13 cellular contexts compared by ENCODE assay signal in the genomic region with DNA sequence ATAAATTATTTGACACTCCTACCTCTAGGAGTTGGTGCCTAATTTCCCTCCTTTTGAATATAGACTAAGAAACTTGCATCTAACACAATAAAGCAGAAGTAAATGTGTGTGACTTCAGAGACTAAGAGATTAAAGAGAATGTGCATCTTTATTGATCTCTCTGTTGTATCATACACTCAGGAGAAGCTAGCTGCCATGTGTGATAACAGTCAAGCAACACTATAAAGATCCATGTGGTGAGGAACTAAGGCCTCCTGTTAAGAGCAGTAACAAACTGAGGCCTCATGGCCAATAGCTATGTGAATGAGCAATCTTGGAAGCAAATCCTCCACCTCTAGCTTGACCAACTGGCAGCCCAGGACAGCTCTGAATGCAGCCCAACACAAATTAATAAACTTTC. TPM values are rescaled to one million over a fixed set of nuclear protein-coding genes. Genes with fewer than 3 reads are reported as not detected.
DNase-seq lines count a peak whose midpoint lies in the region; ATAC-seq, FAIRE-seq and TF ChIP-seq lines count a peak whose summit lies in the region.
"Had no signal": no experiment of that assay in that cellular context is flagged by ENCODE, and none has a peak within 500 bp of the region (broad histone marks: within the 10 kb centered on the region; RNA-seq: fewer than 3 reads in every experiment).

No MANE protein-coding gene starts in this region.

- CTCF ChIA-PET in CD8-positive, alpha-beta T cell (lab: Charles Lee): no interaction called here
- CTCF ChIA-PET in H1 (lab: Charles Lee; ENCODE audit: partially characterized antibody): interaction anchor here (0.9 kb wide), 1 partner anchor 517 kb away, joined by 3 read pairs; no protein-coding TSS in a partner anchor

- H3K4me1 Mint-ChIP-seq in CD8-positive, alpha-beta T cell (ENCODE audit: low read depth): peaks cover 42% of the 10 kb centered on the region
- peaks cover 64% of the 10 kb centered on the region for H3K4me1 Mint-ChIP-seq in HFFc6 (ENCODE audit: low read depth)

- H3K18ac ChIP-seq in H1 (ENCODE audit: extremely low read depth, low read length): no peak overlapping the region

- peaks cover 3% of the 10 kb centered on the region for H3K27me3 Mint-ChIP-seq in CD8-positive, alpha-beta T cell (ENCODE audit: low read depth)
- H3K27me3 Mint-ChIP-seq in HFFc6 (ENCODE audit: insufficient read depth): 0 out of 2 replicates have a peak, but pooled peaks cover 2% of the 10 kb centered on the region

- no peak overlapping the region for H4K8ac ChIP-seq in H1 (ENCODE audit: extremely low read depth, insufficient read depth, low read length)

- TF ChIP-seq CTCF in CD8-positive, alpha-beta T cell (IDR thresholded peaks at IDR 0.05): no peak
- TF ChIP-seq CTCF in NB4 (IDR thresholded peaks at IDR 0.05; ENCODE audit: low read depth, low read length): no peak
- TF ChIP-seq CTCF in H1 (IDR thresholded peaks at IDR 0.05; ENCODE audit: control extremely low read depth in 1 of 3, insufficient read depth in 1 of 3, low read depth in 1 of 3, low read length in 3 of 3): no peak
- TF ChIP-seq CTCF in HFFc6 (IDR thresholded peaks at IDR 0.05): no peak

- H3K4me3 Mint-ChIP-seq in CD8-positive, alpha-beta T cell: no peak overlapping the region
- no peak overlapping the region for H3K4me3 Mint-ChIP-seq in HFFc6
- H3K4me3 Mint-ChIP-seq: activated naive CD4-positive, alpha-beta T cell treated with anti-CD3 and anti-CD28 coated beads, Interleukin-2, amount 10 ng/mL, durations not matched to agents 7 days and 5 days had no signal

- no peak overlapping the region for H3K4ac ChIP-seq in H1 (replicated peaks; ENCODE audit: insufficient read length, low read depth, low read length)

- H2AK5ac ChIP-seq in H1 (ENCODE audit: low read depth, low read length): no peak overlapping the region

- H3K4me3 ChIP-seq in CD8-positive, alpha-beta T cell (ENCODE audit: low read depth, low read length): no peak overlapping the region
- H3K4me3 ChIP-seq in NB4 (ENCODE audit: low read depth, low read length) (peak overlapping the region; percentile 95), H1 (ENCODE audit: extremely low read depth in 1 of 4, insufficient read depth in 2 of 4, low read depth in 3 of 4, low read length in 4 of 4) (peak overlapping the region in 1 of 4 experiments; percentile 95; a peak in 2 of 8 replicates)
- H3K4me3 ChIP-seq: vagina had no signal

- H3K23me2 ChIP-seq in H1 (ENCODE audit: low read depth, low read length): peaks cover 3% of the 10 kb centered on the region

- H3K36me3 ChIP-seq in CD8-positive, alpha-beta T cell (ENCODE audit: insufficient read depth, low read length): no peaks in the 10 kb centered on the region
- H3K36me3 ChIP-seq in H1 (ENCODE audit: control insufficient read depth in 2 of 4, insufficient read depth in 4 of 4, low read length in 3 of 4): no peaks in the 10 kb centered on the region
- H3K36me3 ChIP-seq: vagina had no signal

- no peak for FAIRE-seq in H1 (lab: Jason Lieb, UNC)

- H3K79me1 ChIP-seq in H1 (ENCODE audit: low read depth, low read length): no peaks in the 10 kb centered on the region

- peaks cover 32 to 81% of the 10 kb centered on the region in 2 experiments for H3K79me2 ChIP-seq in H1 (ENCODE audit: control insufficient read depth in 1 of 2, insufficient read depth in 2 of 2, low read length in 2 of 2)

- no peak overlapping the region for H3K27ac ChIP-seq in CD8-positive, alpha-beta T cell (ENCODE audit: low read depth, low read length)
- H3K27ac ChIP-seq in H1 (ENCODE audit: low read depth, low read length): no peak overlapping the region
- H3K27ac ChIP-seq: C4-2B, vagina had no signal

- H4K20me1 ChIP-seq in H1 (replicated peaks in 1 of 2; ENCODE audit: control insufficient read depth in 1 of 2, insufficient read depth in 2 of 2, low read length in 2 of 2): peaks cover 0 to 2% of the 10 kb centered on the region in 2 experiments

- H2AFZ ChIP-seq in H1 (ENCODE audit: low read length): no peak overlapping the region

- TF ChIP-seq RAD21 in H1 (IDR thresholded peaks at IDR 0.05 in 1 of 2, conservative IDR thresholded peaks at IDR 0.05 in 1 of 2; ENCODE audit: low read depth in 2 of 2, low read length in 2 of 2): no peak

- TF ChIP-seq EP300 in H1 (IDR thresholded peaks at IDR 0.05; ENCODE audit: borderline replicate concordance in 1 of 2, low read depth in 2 of 2, low read length in 2 of 2): no peak

- H3K23ac ChIP-seq in H1 (ENCODE audit: insufficient read length): no peak overlapping the region

- no peak for DNase-seq in CD8-positive, alpha-beta T cell
- DNase-seq in NB4 (ENCODE audit: low read depth) (peak; percentile 60), H1 (ENCODE audit: low read depth in 1 of 2, low spot score in 2 of 2) (no peak), HFFc6 (no peak), NCI-H1417 (lab: John Stamatoyannopoulos, UW) (no peak)
- DNase-seq: activated CD4-positive, alpha-beta T cell treated with anti-CD3 and anti-CD28 coated beads, Interleukin-2, amount 50 U/mL, for 4 hours; activated naive CD4-positive, alpha-beta T cell treated with anti-CD3 and anti-CD28 coated beads, Interleukin-2, amount 10 ng/mL, durations not matched to agents 7 days and 5 days; kidney had no signal

- H3K4me2 ChIP-seq in H1 (ENCODE audit: insufficient read depth in 1 of 2, low read depth in 2 of 2, low read length in 2 of 2): peak overlapping the region; percentile 74 to 83; a peak in 2 of 4 replicates

- no peaks in the 10 kb centered on the region for H3K27me3 ChIP-seq in CD8-positive, alpha-beta T cell (ENCODE audit: insufficient read depth, low read length)
- no peaks in the 10 kb centered on the region for H3K27me3 ChIP-seq in H1 (replicated peaks in 1 of 4; ENCODE audit: control insufficient read depth in 3 of 4, extremely low read depth in 1 of 4, insufficient read depth in 3 of 4, low read length in 3 of 4)
- H3K27me3 ChIP-seq: vagina had no signal

- ATAC-seq in CD8-positive, alpha-beta T cell: no peak
- ATAC-seq in GM18868 (IDR thresholded peaks at IDR 0.05; ENCODE audit: unreplicated experiment) (peak; percentile 25), HG02852 (IDR thresholded peaks at IDR 0.05; ENCODE audit: unreplicated experiment) (no peak), GM21367 (IDR thresholded peaks at IDR 0.05; ENCODE audit: unreplicated experiment) (no peak)

- H3K9me3 ChIP-seq in CD8-positive, alpha-beta T cell (ENCODE audit: low read length): no peaks in the 10 kb centered on the region
- no peaks in the 10 kb centered on the region for H3K9me3 ChIP-seq in H1 (ENCODE audit: insufficient read depth in 2 of 2, low read depth in 1 of 2, low read length in 1 of 2)
- H3K9me3 ChIP-seq: vagina had no signal

- H3K14ac ChIP-seq in H1 (ENCODE audit: insufficient read length): no peak overlapping the region

- no peak for TF ChIP-seq POLR2A in NB4 (IDR thresholded peaks at IDR 0.05; ENCODE audit: extremely low read depth, insufficient read length)
- TF ChIP-seq POLR2A in H1 (IDR thresholded peaks at IDR 0.05; ENCODE audit: control extremely low read depth in 1 of 2, low read depth in 2 of 2, low read length in 2 of 2): no peak

- H3K4me1 ChIP-seq in CD8-positive, alpha-beta T cell (ENCODE audit: insufficient read depth, low read length): peaks cover 6% of the 10 kb centered on the region
- H3K4me1 ChIP-seq in H1 (replicated peaks in 1 of 4; ENCODE audit: control insufficient read depth in 3 of 4, insufficient read depth in 4 of 4, low read length in 3 of 4): peaks cover 0 to 24% (median 13%) of the 10 kb centered on the region in 4 experiments; a peak in 5 of 7 replicates

- POLR2A ChIA-PET in CD8-positive, alpha-beta T cell (lab: Charles Lee): no interaction called here
- POLR2A ChIA-PET in H1 (lab: Charles Lee; ENCODE audit: partially characterized antibody): interaction anchor here (0.9 to 1.1 kb wide), 2 partner anchors 9 to 190 kb away, joined by 4 read pairs; no protein-coding TSS in a partner anchor

- no peak overlapping the region for H4K91ac ChIP-seq in H1 (replicated peaks; ENCODE audit: insufficient read length, low read length)

- H2BK120ac ChIP-seq in H1 (replicated peaks; ENCODE audit: low read depth, low read length): no peak overlapping the region

- H3K9ac ChIP-seq in H1 (replicated peaks in 1 of 4; ENCODE audit: extremely low read depth in 1 of 4, low read depth in 3 of 4, low read length in 3 of 4): no peak overlapping the region

- peaks cover 9% of the 10 kb centered on the region for H3K36me3 Mint-ChIP-seq in CD8-positive, alpha-beta T cell
- peaks cover 10% of the 10 kb centered on the region for H3K36me3 Mint-ChIP-seq in HFFc6 (ENCODE audit: low read depth)

- H2BK5ac ChIP-seq in H1 (ENCODE audit: low read depth, low read length): no peak overlapping the region

- no peak overlapping the region for H4K5ac ChIP-seq in H1 (ENCODE audit: insufficient read length, low read depth, low read length)

- H3K9me3 Mint-ChIP-seq in CD8-positive, alpha-beta T cell: no peaks in the 10 kb centered on the region
- H3K9me3 Mint-ChIP-seq in HFFc6: no peaks in the 10 kb centered on the region
- H3K9me3 Mint-ChIP-seq: activated naive CD4-positive, alpha-beta T cell treated with anti-CD3 and anti-CD28 coated beads, Interleukin-2, amount 10 ng/mL, durations not matched to agents 7 days and 5 days had no signal

- no peak overlapping the region for H3K56ac ChIP-seq in H1 (replicated peaks; ENCODE audit: insufficient read length, low read depth, low read length)

- H3K27ac Mint-ChIP-seq in CD8-positive, alpha-beta T cell: peak overlapping the region; percentile 18
- no peak overlapping the region for H3K27ac Mint-ChIP-seq in HFFc6
- H3K27ac Mint-ChIP-seq: activated naive CD4-positive, alpha-beta T cell treated with anti-CD3 and anti-CD28 coated beads, Interleukin-2, amount 10 ng/mL, durations not matched to agents 7 days and 5 days had no signal

- H2BK15ac ChIP-seq in H1 (ENCODE audit: low read length): no peak overlapping the region

- intact Hi-C loops in CD8-positive, alpha-beta T cell (cut with DNase I, micrococcal nuclease): no loop called here

- H2BK20ac ChIP-seq in H1 (ENCODE audit: low read length): no peak overlapping the region

- no peak overlapping the region for H2BK12ac ChIP-seq in H1 (ENCODE audit: low read depth, low read length)

TF ChIP-seq in H1, 55 proteins besides CTCF, POLR2A, EP300 and RAD21 (continues in another document):
- no peak for TF ChIP-seq NANOG (IDR thresholded peaks at IDR 0.05; ENCODE audit: insufficient read depth, low read depth, low read length, poor library complexity, severe bottlenecking)

RNA-seq across cellular contexts. Expression of a gene that starts 3.4 kb away (rescaled TPM):
- total RNA-seq in CD8-positive, alpha-beta T cell: 1 to 10 TPM; 4.3 to 6.7 TPM
- total RNA-seq in H1 (2021; fragmentation: NEBNext Ultra II Directional; extraction: Animal tissue kit (Norgen Biotek cat#: 25700)): 53.4 and 55.9 TPM in 2 replicates
- polyA plus RNA-seq in H1 (2011; rRNA removed): 16.9 and 38.7 TPM in 2 replicates
- polyA plus RNA-seq in H1 (2011; cell fraction: cytosol; rRNA removed): 46.2 TPM
- 23.4 TPM for polyA plus RNA-seq in H1 (2011; cell fraction: nucleus; rRNA removed)
- 43.1 to 81.2 TPM (median 49.5 TPM) in 4 replicates for polyA plus RNA-seq in H1 (2012, experiment 1 of 2)
- polyA plus RNA-seq in H1 (2012, experiment 2 of 2): 7.4 TPM
- polyA plus RNA-seq in H1 (2013, experiment 1 of 2): 38.3 TPM
- polyA plus RNA-seq in H1 (2013, experiment 2 of 2): 39.2 TPM
- 49.0 and 66.1 TPM in 2 replicates for polyA minus RNA-seq in H1 (2011; rRNA and poly(A)+ RNA removed)
- polyA minus RNA-seq in H1 (2011; cell fraction: cytosol; rRNA and poly(A)+ RNA removed): 35.5 TPM
- 85.6 TPM for polyA minus RNA-seq in H1 (2011; cell fraction: nucleus; rRNA and poly(A)+ RNA removed)
- 10 to 100 TPM in 1 of 6 experiments, 1 to 10 TPM in 5; 5.5 to 11.6 (median 7.6) TPM for total RNA-seq in HFFc6 (2021; fragmentation: NEBNext Ultra II Directional; extraction: Animal tissue kit (Norgen Biotek cat#: 25700))
